In the genomic region with DNA sequence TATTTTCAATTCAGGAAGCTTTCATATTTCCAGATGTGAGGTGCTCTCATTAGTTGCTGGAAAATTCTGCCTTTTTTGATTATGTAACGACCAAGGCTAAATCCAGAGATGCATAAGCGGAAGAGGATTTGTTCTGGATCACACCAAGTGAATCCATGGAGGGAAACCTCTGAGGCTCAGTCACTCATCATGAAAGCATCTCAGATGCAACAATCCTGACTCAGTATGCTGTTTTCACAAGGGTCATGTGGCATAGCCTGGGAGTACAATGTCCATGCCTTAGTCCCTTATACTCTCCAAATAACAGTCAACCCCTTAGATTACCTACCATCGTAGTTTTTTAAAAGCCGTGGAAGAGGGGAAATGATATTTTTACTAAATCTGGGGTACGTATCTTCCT, we compare ENCODE assay signal across 1 cellular context.
TF ChIP-seq lines count a peak whose summit lies in the region.

No MANE protein-coding gene starts in this region.

TF ChIP-seq in H1, 55 proteins besides CTCF, POLR2A, EP300 and RAD21:
- no peak for TF ChIP-seq NANOG (IDR thresholded peaks at IDR 0.05; ENCODE audit: insufficient read depth, low read depth, low read length, poor library complexity, severe bottlenecking)
- TF ChIP-seq, protein P1, sequence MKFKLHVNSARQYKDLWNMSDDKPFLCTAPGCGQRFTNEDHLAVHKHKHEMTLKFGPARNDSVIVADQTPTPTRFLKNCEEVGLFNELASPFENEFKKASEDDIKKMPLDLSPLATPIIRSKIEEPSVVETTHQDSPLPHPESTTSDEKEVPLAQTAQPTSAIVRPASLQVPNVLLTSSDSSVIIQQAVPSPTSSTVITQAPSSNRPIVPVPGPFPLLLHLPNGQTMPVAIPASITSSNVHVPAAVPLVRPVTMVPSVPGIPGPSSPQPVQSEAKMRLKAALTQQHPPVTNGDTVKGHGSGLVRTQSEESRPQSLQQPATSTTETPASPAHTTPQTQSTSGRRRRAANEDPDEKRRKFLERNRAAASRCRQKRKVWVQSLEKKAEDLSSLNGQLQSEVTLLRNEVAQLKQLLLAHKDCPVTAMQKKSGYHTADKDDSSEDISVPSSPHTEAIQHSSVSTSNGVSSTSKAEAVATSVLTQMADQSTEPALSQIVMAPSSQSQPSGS (IDR thresholded peaks at IDR 0.05; ENCODE audit: low read length) = no peak
- no peak for TF ChIP-seq GABPA (IDR thresholded peaks at IDR 0.05; ENCODE audit: borderline replicate concordance, insufficient read depth, low read length)
- TF ChIP-seq CBX8 (IDR thresholded peaks at IDR 0.05; ENCODE audit: borderline replicate concordance, low read depth, low read length) = no peak
- no peak for TF ChIP-seq MAFK (IDR thresholded peaks at IDR 0.05; ENCODE audit: low read depth, low read length)
- TF ChIP-seq CHD2 (IDR thresholded peaks at IDR 0.05; ENCODE audit: low read length) = no peak
- TF ChIP-seq SP4 (IDR thresholded peaks at IDR 0.05; ENCODE audit: low read length) = no peak
- no peak for TF ChIP-seq PHF8 (conservative IDR thresholded peaks at IDR 0.05; ENCODE audit: low read depth, low read length)
- TF ChIP-seq BCL11A (IDR thresholded peaks at IDR 0.05; ENCODE audit: low read depth in 2 of 2, low read length in 2 of 2) = no peak
- no peak for TF ChIP-seq TEAD4 (IDR thresholded peaks at IDR 0.05; ENCODE audit: low read depth, low read length)
- no peak for TF ChIP-seq JUND (IDR thresholded peaks at IDR 0.05; ENCODE audit: low read length)
- no peak for TF ChIP-seq TAF7 (optimal IDR thresholded peaks at IDR 0.05; ENCODE audit: borderline replicate concordance, low read depth, low read length)
- no peak for TF ChIP-seq RNF2 (IDR thresholded peaks at IDR 0.05; ENCODE audit: borderline replicate concordance, low read depth, low read length, missing control alignments, poor library complexity, severe bottlenecking)
